In the genomic region with DNA sequence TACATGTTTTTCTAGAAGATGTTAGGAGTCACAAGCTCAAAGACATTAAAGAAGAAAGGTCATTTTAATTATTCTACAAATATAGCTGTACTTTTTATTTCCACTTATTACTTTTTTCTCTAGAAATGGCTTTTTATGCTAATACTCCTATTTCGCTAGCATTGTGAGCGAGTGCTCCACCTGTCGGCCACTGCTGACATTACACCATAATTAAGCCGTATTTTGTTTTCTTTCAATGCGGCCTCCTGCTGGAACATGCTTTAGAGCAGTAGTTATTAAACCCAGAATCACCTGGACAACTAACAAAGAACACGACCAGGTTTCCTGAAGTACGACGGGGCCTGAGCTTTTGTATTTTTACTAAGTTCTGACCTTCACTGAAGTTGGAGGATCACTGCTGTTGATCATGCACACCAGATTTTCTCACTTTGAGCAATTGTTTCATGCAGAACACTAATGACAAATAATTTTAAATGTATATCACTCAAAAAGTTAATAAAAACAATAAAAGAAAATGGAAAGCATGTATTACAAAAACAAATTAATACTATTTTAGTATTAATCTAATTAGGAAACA, we compare ENCODE assay signal across 8 cellular contexts.
DNase-seq lines count a peak whose midpoint lies in the region; ATAC-seq and TF ChIP-seq lines count a peak whose summit lies in the region.

No MANE protein-coding gene starts in this region.

- no peak overlapping the region for H3K4me3 Mint-ChIP-seq in natural killer cell
- no peak overlapping the region for H3K4me3 Mint-ChIP-seq in natural killer cell treated with Interleukin-12 subunit alpha and Interleukin-12 subunit beta and Interleukin-15 and Interleukin-18, amount 100 ng/mL, for 72 hours

- H3K9me3 Mint-ChIP-seq in natural killer cell, result peaks cover 0 to 2% of the 10 kb centered on the region in 2 donors
- peaks cover 2% of the 10 kb centered on the region for H3K9me3 Mint-ChIP-seq in natural killer cell treated with Interleukin-12 subunit alpha and Interleukin-12 subunit beta and Interleukin-15 and Interleukin-18, amount 100 ng/mL, for 72 hours

- DNase-seq in natural killer cell, result peak; percentile 18
- DNase-seq in natural killer cell treated with Interleukin-12 subunit alpha and Interleukin-12 subunit beta and Interleukin-15 and Interleukin-18, amount 100 ng/mL, for 72 hours (ENCODE audit: low spot score), result no peak
- DNase-seq in OCI-M1 (lab: John Stamatoyannopoulos, UW), result peak; percentile 71
- peak; percentile 72 for DNase-seq in astrocyte of the hippocampus (ENCODE audit: low read depth, low spot score)
- peak; percentile 91 for DNase-seq in inferior parietal cortex (ENCODE audit: extremely low spot score)
- peak; percentile 2 to 9 (median 2) for DNase-seq in stimulated activated CD4-positive, alpha-beta T cell treated with anti-CD3 and anti-CD28 coated beads, TNF-alpha, amount 100 ng/mL, for 48 hours (ENCODE audit: low read depth in 3 of 3)
- DNase-seq in NK-92 (lab: John Stamatoyannopoulos, UW; ENCODE audit: unreplicated experiment), result no peak

- no peaks in the 10 kb centered on the region for H3K4me1 Mint-ChIP-seq in natural killer cell
- H3K4me1 Mint-ChIP-seq in natural killer cell treated with Interleukin-12 subunit alpha and Interleukin-12 subunit beta and Interleukin-15 and Interleukin-18, amount 100 ng/mL, for 72 hours (ENCODE audit: low read depth in 2 of 2), result no peaks in the 10 kb centered on the region

- no peaks in the 10 kb centered on the region for H3K36me3 Mint-ChIP-seq in natural killer cell
- H3K36me3 Mint-ChIP-seq in natural killer cell treated with Interleukin-12 subunit alpha and Interleukin-12 subunit beta and Interleukin-15 and Interleukin-18, amount 100 ng/mL, for 72 hours, result no peaks in the 10 kb centered on the region

- H3K27me3 Mint-ChIP-seq in natural killer cell (ENCODE audit: low read depth in 2 of 2), result peaks cover 7 to 27% of the 10 kb centered on the region in 2 donors
- H3K27me3 Mint-ChIP-seq in natural killer cell treated with Interleukin-12 subunit alpha and Interleukin-12 subunit beta and Interleukin-15 and Interleukin-18, amount 100 ng/mL, for 72 hours, result peaks cover 11 to 35% of the 10 kb centered on the region in 2 donors

- H3K27ac Mint-ChIP-seq in natural killer cell, result no peak overlapping the region
- no peak overlapping the region for H3K27ac Mint-ChIP-seq in natural killer cell treated with Interleukin-12 subunit alpha and Interleukin-12 subunit beta and Interleukin-15 and Interleukin-18, amount 100 ng/mL, for 72 hours

- peak; percentile 84 for TF ChIP-seq CTCF in natural killer cell (IDR thresholded peaks at IDR 0.05)

- peak in 2 of 3 donors; percentile 31 to 40 for ATAC-seq in natural killer cell
- ATAC-seq in natural killer cell treated with Interleukin-12 subunit alpha and Interleukin-12 subunit beta and Interleukin-15 and Interleukin-18, amount 100 ng/mL, for 72 hours, result no peak
- peak; percentile 83 for ATAC-seq in HG03354 (IDR thresholded peaks at IDR 0.05; ENCODE audit: poor library complexity, severe bottlenecking, unreplicated experiment)

- intact Hi-C loops in natural killer cell (cut with micrococcal nuclease), result loop anchor here (10.0 kb wide), 1 partner anchor 508 kb away; no protein-coding TSS in a partner anchor

Comparison
In these comparisons a context has a peak if more than half of its experiments do, and no peak if none do; other contexts are left out.
1. ATAC-seq: peak in natural killer cell (2 of 3) and HG03354 (single experiment); none in natural killer cell treated with Interleukin-12 subunit alpha and Interleukin-12 subunit beta and Interleukin-15 and Interleukin-18, amount 100 ng/mL, for 72 hours (0 of 2).
2. DNase-seq: peak in natural killer cell (single experiment), OCI-M1 (single experiment), astrocyte of the hippocampus (single experiment), inferior parietal cortex (single experiment) and stimulated activated CD4-positive, alpha-beta T cell treated with anti-CD3 and anti-CD28 coated beads, TNF-alpha, amount 100 ng/mL, for 48 hours (3 of 3); none in natural killer cell treated with Interleukin-12 subunit alpha and Interleukin-12 subunit beta and Interleukin-15 and Interleukin-18, amount 100 ng/mL, for 72 hours (single experiment) and NK-92 (single experiment).